In the genomic region with DNA sequence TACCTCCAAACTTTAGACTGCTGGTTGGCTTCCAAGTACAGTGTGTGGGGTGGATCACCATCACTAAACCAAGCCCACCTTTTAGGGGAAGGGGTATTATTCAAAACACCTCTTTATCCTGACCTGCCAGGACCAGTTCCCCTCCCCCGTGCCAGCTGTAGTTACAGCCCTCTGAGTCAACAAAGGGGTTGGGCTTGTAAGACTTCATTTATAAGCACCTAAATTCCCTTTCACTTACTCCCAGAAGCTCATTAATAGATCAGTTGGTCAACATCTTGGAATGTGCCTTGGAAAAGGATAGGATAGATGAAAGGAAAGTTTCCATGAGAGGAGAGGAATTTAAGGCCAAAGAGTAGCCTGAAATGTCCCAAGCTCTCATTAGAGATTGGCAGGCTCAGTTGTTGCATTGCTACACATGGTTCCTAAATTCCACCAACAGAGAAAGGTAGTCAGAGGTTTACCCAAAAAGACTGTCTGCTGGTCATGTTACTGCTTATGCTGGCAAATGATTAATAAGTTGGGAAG, we compare ENCODE assay signal across 8 cellular contexts. TPM values are rescaled to one million over a fixed set of nuclear protein-coding genes. Genes with fewer than 3 reads are reported as not detected.
A peak's percentile ranks its signal among the peaks of the same experiment; 100 is the strongest.
DNase-seq lines count a peak whose midpoint lies in the region; ATAC-seq and TF ChIP-seq lines count a peak whose summit lies in the region.

No MANE protein-coding gene starts in this region.

- ATAC-seq in left colon (peak; percentile 71), HG02763 (IDR thresholded peaks at IDR 0.05; ENCODE audit: unreplicated experiment) (no peak), HG03159 (IDR thresholded peaks at IDR 0.05; ENCODE audit: unreplicated experiment) (no peak)

- H2BK20ac ChIP-seq in H9 (ENCODE audit: low read depth, low read length, poor library complexity, severe bottlenecking) = no peak overlapping the region

- H3K23me2 ChIP-seq in H9 (ENCODE audit: insufficient read length, low read depth, low read length, poor library complexity, severe bottlenecking) = no peaks in the 10 kb centered on the region

- H3K36me3 Mint-ChIP-seq in H9 (ENCODE audit: insufficient read depth in 1 of 3, low read depth in 3 of 3) = no peaks in the 10 kb centered on the region

- H3K4ac ChIP-seq in H9 (ENCODE audit: low read depth, low read length) = no peak overlapping the region

- no peaks in the 10 kb centered on the region for H4K20me1 ChIP-seq in H9 (ENCODE audit: control insufficient read depth, insufficient read depth, insufficient read length)

- H3K4me3 Mint-ChIP-seq in H9 = no peak overlapping the region

- H3K27ac Mint-ChIP-seq in H9 = peak overlapping the region in 1 of 3 experiments; percentile 36; a peak in 1 of 7 replicates

- no peak overlapping the region for H4K91ac ChIP-seq in H9 (ENCODE audit: insufficient read length, low read depth, low read length)

- intact Hi-C loops in left colon (cut with DNase I, micrococcal nuclease) = no loop called here

- no peak overlapping the region for H3K56ac ChIP-seq in H9 (ENCODE audit: insufficient read length, low read depth, low read length)

- peak overlapping the region; percentile 75 for H2BK120ac ChIP-seq in H9 (ENCODE audit: low read depth, low read length, poor library complexity, severe bottlenecking)

- no peak for TF ChIP-seq CTCF in AG04450 (IDR thresholded peaks at IDR 0.05; ENCODE audit: low read depth, low read length)
- no peak for TF ChIP-seq CTCF in H9 (conservative IDR thresholded peaks at IDR 0.05)

- POLR2A ChIA-PET in AG04450 (lab: Yijun Ruan, JAX) = no interaction called here

- no peaks in the 10 kb centered on the region for H3K9me3 ChIP-seq in AG04450 (ENCODE audit: control insufficient read depth, insufficient read depth, low read length)
- H3K9me3 ChIP-seq in H9 (ENCODE audit: control insufficient read depth, low read depth, low read length) = no peaks in the 10 kb centered on the region

- no peak overlapping the region for H4K8ac ChIP-seq in H9 (replicated peaks; ENCODE audit: insufficient read length, low read depth, low read length)

- H3K27me3 ChIP-seq in AG04450 (ENCODE audit: control insufficient read depth, insufficient read depth, low read length) (peaks cover 2% of the 10 kb centered on the region), H9 (ENCODE audit: insufficient read depth, low read length) (no peaks in the 10 kb centered on the region)

- H2BK15ac ChIP-seq in H9 (ENCODE audit: low read depth, low read length) = no peak overlapping the region

- H3K23ac ChIP-seq in H9 (ENCODE audit: insufficient read length, low read depth, low read length) = no peak overlapping the region

- H3K9ac ChIP-seq in H9 (ENCODE audit: extremely low read depth, insufficient read length, low read length) = no peak overlapping the region

- H2BK12ac ChIP-seq in H9 (ENCODE audit: insufficient read length, low read depth, low read length) = no peak overlapping the region

- no peak overlapping the region for H3K4me3 ChIP-seq in AG04450 (ENCODE audit: low read depth, low read length)

- no peak overlapping the region for H3K18ac ChIP-seq in H9 (ENCODE audit: insufficient read length, low read depth, low read length)

- H3K27ac ChIP-seq in AG04450 (ENCODE audit: low read depth, low read length) = peak overlapping the region; percentile 57
- no peak overlapping the region for H3K27ac ChIP-seq in H9 (ENCODE audit: insufficient read length, low read depth, low read length)
- H3K27ac ChIP-seq in caudate nucleus (ENCODE audit: low read depth, low read length) = no peak overlapping the region

- peak; percentile 65 for DNase-seq in AG04450 (ENCODE audit: low read depth, low spot score)
- peak; percentile 40 for DNase-seq in H9
- DNase-seq in activated T-cell treated with anti-CD3 and anti-CD28 coated beads, Interleukin-2, amount 50 U/mL, for 48 hours = peak; percentile 48 to 61
- peak in 1 of 2 donors; percentile 36 for DNase-seq in left colon
- no peak for DNase-seq in caudate nucleus (lab: John Stamatoyannopoulos, UW)
- DNase-seq in NCI-H345 treated with DMSO at 0.1 percent for 48 hours (lab: John Stamatoyannopoulos, UW; ENCODE audit: unreplicated experiment) = no peak

- CTCF ChIA-PET in AG04450 (lab: Charles Lee) = interaction anchor here (1.5 to 3.2 kb wide), 3 partner anchors 13 to 59 kb away, joined by 4 to 19 read pairs (median 12); a partner anchor contains a TSS

- peaks cover 28 to 32% of the 10 kb centered on the region in 2 experiments for H3K4me1 Mint-ChIP-seq in H9

- H3K9me3 Mint-ChIP-seq in H9 = no peaks in the 10 kb centered on the region

- H3T11ph ChIP-seq in H9 (ENCODE audit: low read length) = no peak overlapping the region

- H4K5ac ChIP-seq in H9 (ENCODE audit: insufficient read length, low read depth, low read length) = no peak overlapping the region

- peaks cover 8% of the 10 kb centered on the region; the same call in 1 of the 2 replicates for H3K4me1 ChIP-seq in H9 (ENCODE audit: insufficient read depth, low read length)

- no peak overlapping the region for H3K4me2 ChIP-seq in H9 (ENCODE audit: insufficient read depth, insufficient read length, low read length)

- peaks cover 6% of the 10 kb centered on the region for H3K27me3 Mint-ChIP-seq in H9 (ENCODE audit: low read depth)

- H2BK5ac ChIP-seq in H9 (ENCODE audit: insufficient read length, low read length) = no peak overlapping the region

- no peaks in the 10 kb centered on the region for H3K79me2 ChIP-seq in H9 (ENCODE audit: insufficient read depth, low read length)

- H3K14ac ChIP-seq in H9 (ENCODE audit: insufficient read depth, low read length) = no peak overlapping the region

- no peak overlapping the region for H2AK5ac ChIP-seq in H9 (ENCODE audit: insufficient read length, low read length)

- H3K79me1 ChIP-seq in H9 (ENCODE audit: insufficient read depth, low read depth, low read length, poor library complexity, severe bottlenecking) = no peaks in the 10 kb centered on the region

- peak overlapping the region; percentile 83 for H2AFZ ChIP-seq in H9 (ENCODE audit: low read length)

- no CpG with 5 or more reads among the region's 1 CpG for WGBS in H9 (ENCODE audit: extremely low coverage, insufficient read length, low lambda C conversion rate)

RNA-seq across cellular contexts. Expression of a gene that starts 59.2 kb away (rescaled TPM):
- polyA plus RNA-seq in AG04450 (2011; rRNA removed) = 16.7 and 19.5 TPM in 2 replicates
- polyA minus RNA-seq in AG04450 (2011; rRNA and poly(A)+ RNA removed) = 10.5 and 13.5 TPM in 2 replicates
- total RNA-seq in H9 (2021) (3.7 and 5.6 TPM in 2 replicates), left colon (10 to 100 TPM; 36.1 to 45.7 TPM)

Comparison
In these comparisons a context has a peak if more than half of its experiments do, and no peak if none do; other contexts are left out.
1. DNase-seq: peak in AG04450 (single experiment), H9 (single experiment) and activated T-cell treated with anti-CD3 and anti-CD28 coated beads, Interleukin-2, amount 50 U/mL, for 48 hours (2 of 2); none in caudate nucleus (0 of 61) and NCI-H345 treated with DMSO at 0.1 percent for 48 hours (single experiment).